In the genomic region with DNA sequence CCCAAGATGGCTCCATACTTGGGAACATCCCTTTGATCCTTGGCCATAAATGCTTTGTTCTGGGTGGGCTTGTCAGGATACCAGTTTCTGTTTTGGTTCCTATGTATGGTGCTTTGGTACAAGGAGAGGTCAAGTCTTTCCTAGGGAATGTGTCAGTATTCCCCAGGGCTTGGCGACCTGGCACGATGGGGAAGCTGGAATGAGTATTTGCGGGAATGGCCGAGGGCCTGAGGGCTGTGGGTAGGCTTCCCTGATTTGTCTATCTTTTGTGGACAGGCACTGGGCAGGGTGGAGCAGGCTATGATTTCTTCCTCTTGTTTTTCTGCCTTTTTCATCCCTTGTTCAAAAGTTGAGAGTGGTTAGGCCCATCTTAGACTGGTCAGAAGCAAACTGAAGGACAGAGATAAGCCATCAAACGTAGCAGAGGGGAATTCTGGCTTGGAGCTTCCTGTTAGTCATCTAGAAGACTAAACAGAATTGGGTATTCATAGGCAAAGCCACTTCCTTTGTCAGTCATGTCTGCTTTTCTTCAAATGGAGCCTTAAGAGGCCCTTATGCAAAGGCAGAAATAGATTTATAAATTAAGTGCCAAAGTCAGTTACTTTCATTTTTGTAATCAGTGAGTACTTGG, we compare ENCODE assay signal across 8 cellular contexts. TPM values are rescaled to one million over a fixed set of nuclear protein-coding genes. Genes with fewer than 3 reads are reported as not detected.
DNase-seq lines count a peak whose midpoint lies in the region; ATAC-seq, FAIRE-seq and TF ChIP-seq lines count a peak whose summit lies in the region.

No MANE protein-coding gene starts in this region.

- FAIRE-seq in GM12892 (lab: Jason Lieb, UNC) = peak; percentile 82

- DNase-seq in GM12892 (ENCODE audit: insufficient read length) (no peak), Kasumi-1 (lab: John Stamatoyannopoulos, UW) (peak; percentile 10 to 46), dermis blood vessel endothelial cell (peak; percentile 48), cerebellar nuclear complex (lab: John Stamatoyannopoulos, UW) (no peak), NCI-H82 treated with DMSO at 0.1 percent for 48 hours (lab: John Stamatoyannopoulos, UW; ENCODE audit: unreplicated experiment) (no peak), Ammon's horn (ENCODE audit: low spot score) (no peak), NCI-H510A (lab: John Stamatoyannopoulos, UW) (no peak)

- peak; percentile 45 for TF ChIP-seq POLR2A in GM12892 (IDR thresholded peaks at IDR 0.05; ENCODE audit: low read depth, low read length)

- ATAC-seq in GM21717 (IDR thresholded peaks at IDR 0.05; ENCODE audit: unreplicated experiment) = peak; percentile 55

RNA-seq across cellular contexts. Expression of a gene that starts 13.7 kb away (rescaled TPM):
- polyA plus RNA-seq in GM12892 (2012; ENCODE audit: missing spikeins) = 71.2 TPM
- total RNA-seq in dermis blood vessel endothelial cell = 0.17 and 0.28 TPM in 2 replicates

Comparison
In these comparisons a context has a peak if more than half of its experiments do, and no peak if none do; other contexts are left out.
1. DNase-seq: peak in Kasumi-1 (2 of 2) and dermis blood vessel endothelial cell (single experiment); none in GM12892 (single experiment), cerebellar nuclear complex (0 of 2), NCI-H82 treated with DMSO at 0.1 percent for 48 hours (single experiment), Ammon's horn (single experiment) and NCI-H510A (single experiment).